20 cellular contexts compared by ENCODE assay signal in genomic region chr22:41805639-41806038, GRCh38. TPM values are rescaled to one million over a fixed set of nuclear protein-coding genes. Genes with fewer than 3 reads are reported as not detected.
DNase-seq lines count a peak whose midpoint lies in the region; ATAC-seq, FAIRE-seq and TF ChIP-seq lines count a peak whose summit lies in the region.
"Had no signal": no experiment of that assay in that cellular context is flagged by ENCODE, and none has a peak within 500 bp of the region (broad histone marks: within the 10 kb centered on the region; RNA-seq: fewer than 3 reads in every experiment).

No MANE protein-coding gene starts in this region.

- no peaks in the 10 kb centered on the region for H3K27me3 Mint-ChIP-seq in activated naive CD8-positive, alpha-beta T cell treated with anti-CD3 and anti-CD28 coated beads, Interleukin-2, amount 10 ng/mL, durations not matched to agents 7 days and 5 days
- H3K27me3 Mint-ChIP-seq in activated naive CD8-positive, alpha-beta T cell treated with anti-CD3 and anti-CD28 coated beads for 36 hours, result no peaks in the 10 kb centered on the region

- no peak overlapping the region for H3K27ac ChIP-seq in OCI-LY7 (ENCODE audit: low read depth, low read length, poor library complexity, severe bottlenecking)
- H3K27ac ChIP-seq: 22Rv1, A549 had no signal

- intact Hi-C loops in OCI-LY7 (cut with micrococcal nuclease; ENCODE audit: unreplicated experiment), result no loop called here

- no peaks in the 10 kb centered on the region for H3K9me3 Mint-ChIP-seq in activated naive CD8-positive, alpha-beta T cell treated with anti-CD3 and anti-CD28 coated beads, Interleukin-2, amount 10 ng/mL, durations not matched to agents 7 days and 5 days
- H3K9me3 Mint-ChIP-seq in activated naive CD8-positive, alpha-beta T cell treated with anti-CD3 and anti-CD28 coated beads for 36 hours, result no peaks in the 10 kb centered on the region
- H3K9me3 Mint-ChIP-seq: CD8-positive, alpha-beta T cell; HFFc6 had no signal

- H3K9me3 ChIP-seq in OCI-LY7 (ENCODE audit: low read length), result no peaks in the 10 kb centered on the region
- H3K9me3 ChIP-seq: A549 had no signal

- peaks cover 29% of the 10 kb centered on the region for H3K4me1 ChIP-seq in OCI-LY7 (ENCODE audit: insufficient read depth, low read length, poor library complexity, severe bottlenecking)

- peaks cover 13% of the 10 kb centered on the region for H3K36me3 Mint-ChIP-seq in activated naive CD8-positive, alpha-beta T cell treated with anti-CD3 and anti-CD28 coated beads, Interleukin-2, amount 10 ng/mL, durations not matched to agents 7 days and 5 days
- peaks cover 24% of the 10 kb centered on the region for H3K36me3 Mint-ChIP-seq in activated naive CD8-positive, alpha-beta T cell treated with anti-CD3 and anti-CD28 coated beads for 36 hours

- H3K4me3 ChIP-seq in OCI-LY7 (ENCODE audit: low read depth, low read length, poor library complexity, severe bottlenecking), result no peak overlapping the region
- H3K4me3 ChIP-seq: A549, K562 had no signal

- H2AFZ ChIP-seq in OCI-LY7 (ENCODE audit: low read length), result no peak overlapping the region

- peaks cover 36% of the 10 kb centered on the region for H3K4me1 Mint-ChIP-seq in activated naive CD8-positive, alpha-beta T cell treated with anti-CD3 and anti-CD28 coated beads, Interleukin-2, amount 10 ng/mL, durations not matched to agents 7 days and 5 days
- peaks cover 22% of the 10 kb centered on the region for H3K4me1 Mint-ChIP-seq in activated naive CD8-positive, alpha-beta T cell treated with anti-CD3 and anti-CD28 coated beads for 36 hours

- TF ChIP-seq CTCF in OCI-LY7 (conservative IDR thresholded peaks at IDR 0.05; ENCODE audit: low read length), result no peak

- no peak overlapping the region; the same call in 1 of the 2 replicates for H3K4me2 ChIP-seq in OCI-LY7 (ENCODE audit: low read length)
- H3K4me2 ChIP-seq: A549 had no signal

- peak; percentile 41 for ATAC-seq in activated naive CD8-positive, alpha-beta T cell treated with anti-CD3 and anti-CD28 coated beads, Interleukin-2, amount 10 ng/mL, durations not matched to agents 7 days and 5 days (ENCODE audit: low read depth)
- ATAC-seq in HG03139 (IDR thresholded peaks at IDR 0.05; ENCODE audit: unreplicated experiment), result no peak
- ATAC-seq: A549; CD8-positive, alpha-beta T cell; HCT116; K562 had no signal

- CTCF ChIA-PET in OCI-LY7 (lab: Charles Lee; ENCODE audit: unreplicated experiment), result no interaction called here

- H3K79me2 ChIP-seq in OCI-LY7 (ENCODE audit: insufficient read depth, low read depth, low read length), result peaks cover 21% of the 10 kb centered on the region

- no peak overlapping the region for H3K4me3 Mint-ChIP-seq in activated naive CD8-positive, alpha-beta T cell treated with anti-CD3 and anti-CD28 coated beads, Interleukin-2, amount 10 ng/mL, durations not matched to agents 7 days and 5 days
- H3K4me3 Mint-ChIP-seq in activated naive CD8-positive, alpha-beta T cell treated with anti-CD3 and anti-CD28 coated beads for 36 hours, result no peak overlapping the region
- H3K4me3 Mint-ChIP-seq: CD14-positive monocyte; CD8-positive, alpha-beta T cell; HFFc6 had no signal

- H4K20me1 ChIP-seq in OCI-LY7 (ENCODE audit: insufficient read depth, low read length), result no peaks in the 10 kb centered on the region

- H3K9me2 ChIP-seq in OCI-LY7 (ENCODE audit: insufficient read depth, low read length), result no peaks in the 10 kb centered on the region

- DNase-seq in activated naive CD8-positive, alpha-beta T cell treated with anti-CD3 and anti-CD28 coated beads, Interleukin-2, amount 10 ng/mL, durations not matched to agents 7 days and 5 days, result no peak
- no peak for DNase-seq in activated naive CD8-positive, alpha-beta T cell treated with anti-CD3 and anti-CD28 coated beads for 36 hours
- DNase-seq in OCI-LY7 (ENCODE audit: low spot score), result peak; percentile 35
- no peak for DNase-seq in DMS153 (lab: John Stamatoyannopoulos, UW)
- no peak for DNase-seq in anterior cingulate cortex (lab: John Stamatoyannopoulos, UW)
- DNase-seq: AML-193; Calu3; CD8-positive, alpha-beta T cell; DMS53; GF-D8; GOT3; H7; HFFc6 had no signal

- peaks cover 12% of the 10 kb centered on the region; the same call in 1 of the 2 replicates for H3K36me3 ChIP-seq in OCI-LY7 (ENCODE audit: insufficient read depth, low read length)

- POLR2A ChIA-PET in activated naive CD8-positive, alpha-beta T cell treated with anti-CD3 and anti-CD28 coated beads, Interleukin-2, amount 10 ng/mL, durations not matched to agents 7 days and 5 days (lab: Charles Lee), result interaction anchor here (1.3 to 1.7 kb wide), 2 partner anchors 24 to 27 kb away, joined by 3 to 6 read pairs; partner anchors contain the start of gene SREBF2
- POLR2A ChIA-PET in OCI-LY7 (lab: Charles Lee), result interaction anchor here (1.0 kb wide), 1 partner anchor 24 kb away, joined by 3 read pairs; no protein-coding TSS in a partner anchor

- H3K27ac Mint-ChIP-seq in activated naive CD8-positive, alpha-beta T cell treated with anti-CD3 and anti-CD28 coated beads, Interleukin-2, amount 10 ng/mL, durations not matched to agents 7 days and 5 days, result no peak overlapping the region
- no peak overlapping the region for H3K27ac Mint-ChIP-seq in activated naive CD8-positive, alpha-beta T cell treated with anti-CD3 and anti-CD28 coated beads for 36 hours
- H3K27ac Mint-ChIP-seq: CD8-positive, alpha-beta T cell; HFFc6 had no signal

- BruUV-seq in OCI-LY7 (replicated peaks; lab: Mats Ljungman, UMichigan), result no TSS peak

- peak; percentile 69 for FAIRE-seq in G401.6 (lab: Jason Lieb, UNC)
- FAIRE-seq: A549, K562 had no signal

RNA-seq across cellular contexts. Expression of gene CCDC134, which starts 5.2 kb away (rescaled TPM):
- 10 to 100 TPM; 28.2 to 29.2 TPM for total RNA-seq in activated naive CD8-positive, alpha-beta T cell treated with anti-CD3 and anti-CD28 coated beads, Interleukin-2, amount 10 ng/mL, durations not matched to agents 7 days and 5 days
- total RNA-seq in activated naive CD8-positive, alpha-beta T cell treated with anti-CD3 and anti-CD28 coated beads for 36 hours, result 10 to 100 TPM; 14.4 to 15.8 TPM
- 21.7 and 23.8 TPM in 2 replicates for total RNA-seq in OCI-LY7 (2014; rRNA removed; shearing (Covaris generic))
- total RNA-seq in OCI-LY7 (2022), result 17.3 and 17.4 TPM in 2 replicates

RNA-seq across cellular contexts. Expression of gene SREBF2, which starts 27.3 kb away (rescaled TPM):
- 100 to 1,000 TPM; 108 to 109 TPM for total RNA-seq in activated naive CD8-positive, alpha-beta T cell treated with anti-CD3 and anti-CD28 coated beads, Interleukin-2, amount 10 ng/mL, durations not matched to agents 7 days and 5 days
- 10 to 100 TPM; 68.1 to 74.8 TPM for total RNA-seq in activated naive CD8-positive, alpha-beta T cell treated with anti-CD3 and anti-CD28 coated beads for 36 hours
- 132 and 167 TPM in 2 replicates for total RNA-seq in OCI-LY7 (2014; rRNA removed; shearing (Covaris generic))
- 312 and 330 TPM in 2 replicates for total RNA-seq in OCI-LY7 (2022)
